Comparison of ENCODE assay signal across 8 cellular contexts in the genomic region with DNA sequence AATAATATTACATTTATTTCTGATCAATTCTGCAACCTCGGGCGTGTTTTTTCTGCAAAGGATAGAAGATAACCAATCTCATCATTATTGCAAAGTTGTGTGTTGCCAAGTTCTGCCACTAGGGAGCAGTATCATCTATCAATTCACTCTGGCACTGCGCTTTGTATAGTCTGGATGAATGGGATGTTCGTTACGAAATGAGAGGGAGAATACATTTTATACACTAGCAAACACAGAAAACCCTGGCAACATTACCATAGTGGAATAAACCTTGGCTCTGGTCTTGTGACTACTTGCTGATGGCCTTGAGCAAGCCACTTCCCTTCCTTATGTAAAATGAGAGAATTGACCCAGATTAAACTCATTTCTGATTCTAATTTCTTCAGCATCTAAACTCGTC.
DNase-seq lines count a peak whose midpoint lies in the region; ATAC-seq lines count a peak whose summit lies in the region.

No MANE protein-coding gene starts in this region.

- H3K4me3 Mint-ChIP-seq in central memory CD8-positive, alpha-beta T cell, result no peak overlapping the region

- no peaks in the 10 kb centered on the region for H3K4me1 Mint-ChIP-seq in central memory CD8-positive, alpha-beta T cell

- DNase-seq in activated T-cell treated with anti-CD3 and anti-CD28 coated beads for 1 hour (ENCODE audit: low read depth) (peak; percentile 23), NCI-H1694 (lab: John Stamatoyannopoulos, UW) (peak; percentile 75), T-helper 9 cell (peak; percentile 21), kidney glomerular epithelial cell (lab: John Stamatoyannopoulos, UW) (peak; percentile 28)
- DNase-seq in activated T-cell treated with anti-CD3 and anti-CD28 coated beads, Interleukin-2, amount 50 U/mL, for 1 hour, result no peak
- peak in 1 of 2 donors; percentile 15 for DNase-seq in central memory CD8-positive, alpha-beta T cell (ENCODE audit: low spot score in 2 of 2)
- peak; percentile 2 to 35 (median 19) for DNase-seq in stimulated activated CD4-positive, alpha-beta T cell treated with anti-CD3 and anti-CD28 coated beads, TNF-alpha, amount 100 ng/mL, for 48 hours (ENCODE audit: low read depth in 3 of 3)

- ATAC-seq in HG02759 (IDR thresholded peaks at IDR 0.05; ENCODE audit: unreplicated experiment), result peak; percentile 80
- peak; percentile 24 for ATAC-seq in central memory CD8-positive, alpha-beta T cell (replicated peaks; ENCODE audit: extremely low read depth, poor library complexity, severe bottlenecking)

- H3K36me3 Mint-ChIP-seq in central memory CD8-positive, alpha-beta T cell (ENCODE audit: insufficient read depth), result no peaks in the 10 kb centered on the region

- H3K27me3 Mint-ChIP-seq in central memory CD8-positive, alpha-beta T cell, result peaks cover 51% of the 10 kb centered on the region

- H3K27ac Mint-ChIP-seq in central memory CD8-positive, alpha-beta T cell (ENCODE audit: low read depth), result no peak overlapping the region

- no peaks in the 10 kb centered on the region for H3K9me3 Mint-ChIP-seq in central memory CD8-positive, alpha-beta T cell
